1 cellular context compared by ENCODE assay signal in genomic region chr9:99113418-99114048, GRCh38.
TF ChIP-seq lines count a peak whose summit lies in the region.

No MANE protein-coding gene starts in this region.

TF ChIP-seq in SK-N-SH, 30 proteins besides CTCF, POLR2A, EP300 and RAD21 (continued from another document):
- no peak for TF ChIP-seq PBX3 (IDR thresholded peaks at IDR 0.05)
- TF ChIP-seq USF1 (IDR thresholded peaks at IDR 0.05; ENCODE audit: borderline replicate concordance, low read depth), result no peak
- no peak for TF ChIP-seq RXRA (IDR thresholded peaks at IDR 0.05; ENCODE audit: borderline replicate concordance, low read depth)
- TF ChIP-seq SMC3 (IDR thresholded peaks at IDR 0.05; ENCODE audit: low read depth, low read length), result no peak
